Comparison of ENCODE assay signal across 26 cellular contexts in the genomic region with DNA sequence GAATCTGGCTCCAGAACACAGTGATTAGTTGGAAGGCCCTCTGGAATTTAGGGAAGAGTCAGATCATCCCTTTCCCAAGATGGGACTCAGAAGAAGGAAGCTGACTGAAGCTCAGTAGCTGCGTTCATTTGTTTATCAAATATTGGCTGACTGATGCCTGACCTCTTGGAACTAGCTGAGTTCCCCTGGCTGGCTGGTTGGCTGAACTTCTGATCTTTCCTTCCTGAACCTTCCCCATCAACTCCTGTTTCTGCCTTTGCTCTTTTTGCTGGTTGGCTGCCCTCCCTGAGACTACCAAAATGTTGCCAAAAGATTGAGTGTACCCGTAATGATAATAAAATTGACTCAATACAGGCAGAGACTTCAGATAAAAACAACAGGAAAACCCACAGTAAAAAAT.
DNase-seq lines count a peak whose midpoint lies in the region; ATAC-seq and TF ChIP-seq lines count a peak whose summit lies in the region.
"Had no signal": no experiment of that assay in that cellular context is flagged by ENCODE, and none has a peak within 500 bp of the region (broad histone marks: within the 10 kb centered on the region; RNA-seq: fewer than 3 reads in every experiment).

No MANE protein-coding gene starts in this region.

- H3K36me3 ChIP-seq in right atrium auricular region = no peaks in the 10 kb centered on the region
- no peaks in the 10 kb centered on the region for H3K36me3 ChIP-seq in right lobe of liver
- H3K36me3 ChIP-seq: brain microvascular endothelial cell, left lung, pancreas, sigmoid colon, SJSA1 had no signal

- no peaks in the 10 kb centered on the region for H3K27me3 ChIP-seq in right atrium auricular region
- H3K27me3 ChIP-seq in right lobe of liver = no peaks in the 10 kb centered on the region
- H3K27me3 ChIP-seq: brain microvascular endothelial cell, hepatocyte, left lung, pancreas, sigmoid colon, SJSA1, testis had no signal

- ATAC-seq in Right ventricle myocardium inferior (peak; percentile 95), right lobe of liver (peak; percentile 88 to 100 (median 99)), GM18498 (IDR thresholded peaks at IDR 0.05; ENCODE audit: unreplicated experiment) (no peak)
- ATAC-seq: left lung; mucosa of descending colon; pancreas; stimulated activated naive B cell treated with anti-CD40 and anti-IgM and Interleukin-4, amounts not matched to agents 10 μg/mL and 1 μg/mL and 100 μg/mL, for 72 hours had no signal

- intact Hi-C loops in Right ventricle myocardium inferior (cut with DNase I) = no loop called here
- intact Hi-C loops in right lobe of liver (cut with DNase I) = no loop called here

- TF ChIP-seq CTCF in right atrium auricular region (IDR thresholded peaks at IDR 0.05) (no peak), fibroblast of pulmonary artery (IDR thresholded peaks at IDR 0.05; ENCODE audit: low read length, missing control alignments) (no peak), right lobe of liver (IDR thresholded peaks at IDR 0.05) (no peak)

- no peak overlapping the region for H3K4me3 ChIP-seq in right atrium auricular region
- no peak overlapping the region for H3K4me3 ChIP-seq in fibroblast of pulmonary artery (replicated peaks; ENCODE audit: low read depth, low read length)
- no peak overlapping the region for H3K4me3 ChIP-seq in right lobe of liver
- H3K4me3 ChIP-seq: hepatocyte, left lung, mucosa of descending colon, pancreas, sigmoid colon, SJSA1, testis had no signal

- H3K9me3 ChIP-seq in right atrium auricular region (no peaks in the 10 kb centered on the region), right lobe of liver (no peaks in the 10 kb centered on the region)
- H3K9me3 ChIP-seq: pancreas, sigmoid colon, SJSA1, testis had no signal

- TF ChIP-seq POLR2A in right lobe of liver (IDR thresholded peaks at IDR 0.05) = no peak

- H3K4me1 ChIP-seq in right atrium auricular region = no peaks in the 10 kb centered on the region
- peaks cover 0 to 9% (median 0%) of the 10 kb centered on the region in 4 donors for H3K4me1 ChIP-seq in right lobe of liver
- H3K4me1 ChIP-seq: left lung, pancreas, SJSA1, testis had no signal

- H3K27ac ChIP-seq in right atrium auricular region = peak overlapping the region in 1 of 2 donors; percentile 32
- H3K27ac ChIP-seq in right lobe of liver = peak overlapping the region in 1 of 3 donors; percentile 31
- H3K27ac ChIP-seq: brain microvascular endothelial cell, hepatocyte, left lung, pancreas, sigmoid colon, SJSA1, testis had no signal

- no peak for DNase-seq in Right ventricle myocardium inferior (ENCODE audit: missing footprints)
- no peak for DNase-seq in right atrium auricular region (ENCODE audit: low spot score)
- DNase-seq in fibroblast of pulmonary artery (ENCODE audit: low read depth) = peak; percentile 14
- DNase-seq in right lobe of liver = peak; percentile 36 to 81 (median 59)
- no peak for DNase-seq in NCI-H1436 treated with DMSO at 0.1 percent for 48 hours (lab: John Stamatoyannopoulos, UW)
- no peak for DNase-seq in activated T-cell treated with anti-CD3 and anti-CD28 coated beads, Interleukin-2, amount 50 U/mL, for 1 hour
- no peak for DNase-seq in SKM-1 (lab: John Stamatoyannopoulos, UW; ENCODE audit: unreplicated experiment)
- DNase-seq: activated CD4-positive, alpha-beta T cell treated with anti-CD3 and anti-CD28 coated beads, Interleukin-2, amount 50 U/mL, for 48 hours; activated naive CD4-positive, alpha-beta T cell treated with anti-CD3 and anti-CD28 coated beads for 36 hours; brain microvascular endothelial cell; CD4-positive, CD25-positive, alpha-beta regulatory T cell; effector CD8-positive, alpha-beta T cell; left lung; NCI-H1048; NCI-H187 treated with DMSO at 0.1 percent for 48 hours; NCI-H748 treated with DMSO at 0.1 percent for 48 hours; nephron progenitor cell; pancreas; sigmoid colon; stimulated activated CD4-positive, alpha-beta T cell treated with anti-CD3 and anti-CD28 coated beads, Interleukin-4, amount 100 ng/mL, for 4 hours; stimulated activated naive B cell treated with anti-CD40 and anti-IgM and Interleukin-4, amounts not matched to agents 10 μg/mL and 1 μg/mL and 100 μg/mL, for 72 hours; testis had no signal

- WGBS in right lobe of liver (ENCODE audit: insufficient coverage, low coverage, low lambda C conversion rate, missing lambda C conversion rate) = 16% methylated on average over 2 of the region's 2 CpGs

Comparison
In these comparisons a context has a peak if more than half of its experiments do, and no peak if none do; other contexts are left out.
1. DNase-seq: peak in fibroblast of pulmonary artery (single experiment) and right lobe of liver (3 of 3); none in Right ventricle myocardium inferior (single experiment), right atrium auricular region (single experiment), NCI-H1436 treated with DMSO at 0.1 percent for 48 hours (single experiment), activated T-cell treated with anti-CD3 and anti-CD28 coated beads, Interleukin-2, amount 50 U/mL, for 1 hour (single experiment) and SKM-1 (single experiment).